13 cellular contexts compared by ENCODE assay signal in the genomic region with DNA sequence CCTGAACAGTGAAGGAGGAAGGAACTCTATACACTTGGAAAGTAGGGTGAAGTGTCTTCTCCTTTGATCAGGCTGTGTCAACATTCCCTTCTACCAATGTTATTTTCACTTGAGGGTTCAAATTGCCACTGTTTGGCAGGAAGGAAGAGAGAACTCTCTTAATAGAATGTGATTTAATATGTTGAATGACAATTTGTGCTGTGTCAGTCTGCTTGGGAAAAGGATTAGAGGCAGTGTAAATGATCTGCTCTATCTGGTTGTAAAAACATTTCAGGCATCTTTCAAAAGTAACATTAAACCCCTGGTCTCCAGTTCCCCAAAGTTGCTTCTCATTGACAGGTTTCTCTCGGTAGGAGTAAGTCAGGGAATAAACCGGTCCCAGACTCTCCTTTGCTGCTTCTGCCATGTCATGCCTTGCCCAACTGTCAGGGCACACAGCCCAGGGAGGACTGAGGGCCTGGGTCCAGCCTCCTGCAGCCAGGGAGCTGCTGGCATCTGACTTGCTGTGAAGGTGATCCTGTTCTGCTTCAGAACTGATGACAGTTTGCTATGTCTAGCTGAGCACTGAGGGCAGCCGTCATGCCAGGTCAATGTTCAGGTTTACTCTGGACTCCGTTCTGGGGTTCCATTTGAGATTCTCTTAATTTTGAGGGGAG.
DNase-seq lines count a peak whose midpoint lies in the region; ATAC-seq, FAIRE-seq and TF ChIP-seq lines count a peak whose summit lies in the region.
"Had no signal": no experiment of that assay in that cellular context is flagged by ENCODE, and none has a peak within 500 bp of the region (broad histone marks: within the 10 kb centered on the region; RNA-seq: fewer than 3 reads in every experiment).

No MANE protein-coding gene starts in this region.

- H3K4me2 ChIP-seq in HepG2 (ENCODE audit: low read depth, low read length): no peak overlapping the region

- TF ChIP-seq POLR2A in right lobe of liver (IDR thresholded peaks at IDR 0.05): no peak
- no peak for TF ChIP-seq POLR2A in HepG2 (IDR thresholded peaks at IDR 0.05; ENCODE audit: insufficient read depth in 1 of 2, low read depth in 2 of 2, low read length in 2 of 2)

- H4K20me1 ChIP-seq in HepG2 (ENCODE audit: insufficient read depth, low read length): no peaks in the 10 kb centered on the region

- FAIRE-seq in HepG2 (lab: Jason Lieb, UNC) (no peak), HTR-8/SVneo (lab: Jason Lieb, UNC) (peak; percentile 4)

- POLR2A ChIA-PET in HepG2 (lab: Yijun Ruan, JAX): no interaction called here

- TF ChIP-seq EP300 in HepG2 (IDR thresholded peaks at IDR 0.05; ENCODE audit: low read depth in 2 of 2, low read length in 2 of 2) (no peak), HepG2 (CRISPR knock-in tag; IDR thresholded peaks at IDR 0.05; ENCODE audit: borderline replicate concordance) (no peak)

- WGBS in right lobe of liver (ENCODE audit: insufficient coverage, low coverage, low lambda C conversion rate, missing lambda C conversion rate): 37% methylated on average over 3 of the region's 4 CpGs
- WGBS in HepG2 (ENCODE audit: low lambda C conversion rate): 81% methylated on average over 3 of the region's 4 CpGs

- CTCF ChIA-PET in HepG2 (lab: Yijun Ruan, JAX; ENCODE audit: low intra/inter-chr PET ratio, low total read pairs): no interaction called here

- no peaks in the 10 kb centered on the region for H3K9me3 ChIP-seq in right lobe of liver
- no peaks in the 10 kb centered on the region for H3K9me3 ChIP-seq in HepG2 (ENCODE audit: low read length)
- no peaks in the 10 kb centered on the region for H3K9me3 ChIP-seq in right atrium auricular region

- H3K27me3 ChIP-seq in right lobe of liver (no peaks in the 10 kb centered on the region), HepG2 (ENCODE audit: control insufficient read depth in 1 of 2, insufficient read depth in 2 of 2, low read length in 2 of 2) (no peaks in the 10 kb centered on the region), right atrium auricular region (no peaks in the 10 kb centered on the region)

- peak; percentile 38 to 87 (median 76) for DNase-seq in right lobe of liver
- DNase-seq in HepG2 (ENCODE audit: low spot score): no peak
- DNase-seq in HTR-8/SVneo (ENCODE audit: insufficient read length, low spot score): no peak
- DNase-seq in right atrium auricular region (ENCODE audit: low spot score): no peak
- DNase-seq in dermis blood vessel endothelial cell: no peak
- no peak for DNase-seq in NOMO-1 treated with dmso at 0.1 percent for 144 hours (lab: John Stamatoyannopoulos, UW; ENCODE audit: unreplicated experiment)
- DNase-seq: 8988T; activated CD8-positive, alpha-beta memory T cell treated with anti-CD3 and anti-CD28 coated beads, Interleukin-2, amount 10 ng/mL, durations not matched to agents 7 days and 5 days; activated naive CD4-positive, alpha-beta T cell treated with anti-CD3 and anti-CD28 coated beads for 36 hours; CD8-positive, alpha-beta memory T cell; GDM1 had no signal

- ATAC-seq in right lobe of liver (peak; percentile 88 to 98 (median 91)), HepG2 (no peak), esophagus mucosa (no peak), HG03175 (IDR thresholded peaks at IDR 0.05; ENCODE audit: unreplicated experiment) (no peak)

- intact Hi-C loops in right lobe of liver (cut with DNase I) (no loop called here), HepG2 (cut with micrococcal nuclease; ENCODE audit: unreplicated experiment) (no loop called here)

- in situ Hi-C loops in HepG2 (cut with HindIII; ENCODE audit: extremely low pct_ligation_motif_present, low pct_unique_long_range_greater_than_20kb): no loop called here

- no peaks in the 10 kb centered on the region for H3K36me3 ChIP-seq in right lobe of liver
- H3K36me3 ChIP-seq in HepG2 (replicated peaks in 1 of 2; ENCODE audit: control insufficient read depth in 1 of 2, insufficient read depth in 2 of 2, low read length in 2 of 2): no peaks in the 10 kb centered on the region
- H3K36me3 ChIP-seq in right atrium auricular region: peaks cover 12% of the 10 kb centered on the region

- BruUV-seq in HepG2 (replicated peaks; lab: Mats Ljungman, UMichigan): no TSS peak

- no peak overlapping the region for H2AFZ ChIP-seq in HepG2 (ENCODE audit: low read length)

- TF ChIP-seq RAD21 in HepG2 (CRISPR knock-in tag; IDR thresholded peaks at IDR 0.05): no peak

- H3K27ac ChIP-seq in right lobe of liver (no peak overlapping the region), HepG2 (ENCODE audit: extremely low read length, insufficient read depth, low read length) (no peak overlapping the region), right atrium auricular region (peak overlapping the region; percentile 64 to 94)

- no peak overlapping the region for H3K4me3 ChIP-seq in right lobe of liver
- no peak overlapping the region for H3K4me3 ChIP-seq in HepG2 (replicated peaks in 1 of 3; ENCODE audit: insufficient read depth in 1 of 3, low read depth in 2 of 3, low read length in 3 of 3)
- H3K4me3 ChIP-seq in right atrium auricular region: no peak overlapping the region

- peaks cover 0 to 9% (median 3%) of the 10 kb centered on the region in 4 donors for H3K4me1 ChIP-seq in right lobe of liver
- no peaks in the 10 kb centered on the region for H3K4me1 ChIP-seq in HepG2 (ENCODE audit: insufficient read depth, low read length)
- H3K4me1 ChIP-seq in right atrium auricular region: peaks cover 0 to 19% of the 10 kb centered on the region in 2 donors

- H3K79me2 ChIP-seq in HepG2 (ENCODE audit: insufficient read depth, low read length): no peaks in the 10 kb centered on the region

- TF ChIP-seq CTCF in right lobe of liver (IDR thresholded peaks at IDR 0.05) (no peak), HepG2 (CRISPR knock-in tag; IDR thresholded peaks at IDR 0.05) (no peak), right atrium auricular region (IDR thresholded peaks at IDR 0.05) (no peak)

- H3K9ac ChIP-seq in HepG2 (ENCODE audit: insufficient read depth, low read depth, low read length): no peak overlapping the region

TF ChIP-seq in HepG2, 621 proteins besides CTCF, POLR2A, EP300 and RAD21:
- no peak for TF ChIP-seq MYNN (CRISPR knock-in tag; IDR thresholded peaks at IDR 0.05; ENCODE audit: low read depth)
- no peak for TF ChIP-seq ZNF839 (CRISPR knock-in tag; IDR thresholded peaks at IDR 0.05; ENCODE audit: borderline replicate concordance)
- TF ChIP-seq HNRNPLL (IDR thresholded peaks at IDR 0.05; ENCODE audit: low read depth, low read length, poor library complexity, severe bottlenecking): no peak
- no peak for TF ChIP-seq ZNF33B (CRISPR knock-in tag; IDR thresholded peaks at IDR 0.05)
- no peak for TF ChIP-seq MXD3 (CRISPR knock-in tag; IDR thresholded peaks at IDR 0.05)
- TF ChIP-seq ZNF737 (CRISPR knock-in tag; IDR thresholded peaks at IDR 0.05; ENCODE audit: borderline replicate concordance): no peak
- TF ChIP-seq, protein P1, sequence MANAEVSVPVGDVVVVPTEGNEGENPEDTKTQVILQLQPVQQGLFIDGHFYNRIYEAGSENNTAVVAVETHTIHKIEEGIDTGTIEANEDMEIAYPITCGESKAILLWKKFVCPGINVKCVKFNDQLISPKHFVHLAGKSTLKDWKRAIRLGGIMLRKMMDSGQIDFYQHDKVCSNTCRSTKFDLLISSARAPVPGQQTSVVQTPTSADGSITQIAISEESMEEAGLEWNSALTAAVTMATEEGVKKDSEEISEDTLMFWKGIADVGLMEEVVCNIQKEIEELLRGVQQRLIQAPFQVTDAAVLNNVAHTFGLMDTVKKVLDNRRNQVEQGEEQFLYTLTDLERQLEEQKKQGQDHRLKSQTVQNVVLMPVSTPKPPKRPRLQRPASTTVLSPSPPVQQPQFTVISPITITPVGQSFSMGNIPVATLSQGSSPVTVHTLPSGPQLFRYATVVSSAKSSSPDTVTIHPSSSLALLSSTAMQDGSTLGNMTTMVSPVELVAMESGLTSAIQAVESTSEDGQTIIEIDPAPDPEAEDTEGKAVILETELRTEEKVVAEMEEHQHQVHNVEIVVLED (CRISPR knock-in tag; IDR thresholded peaks at IDR 0.05; ENCODE audit: borderline replicate concordance): no peak
- TF ChIP-seq TCF7 (IDR thresholded peaks at IDR 0.05; ENCODE audit: low read depth): no peak
- TF ChIP-seq TAF15 (IDR thresholded peaks at IDR 0.05; ENCODE audit: low read depth, low read length, poor library complexity, severe bottlenecking): no peak
- TF ChIP-seq ZNF605 (CRISPR knock-in tag; IDR thresholded peaks at IDR 0.05): no peak
- TF ChIP-seq ATF2 (CRISPR knock-in tag; IDR thresholded peaks at IDR 0.05): no peak
- no peak for TF ChIP-seq RFXAP (CRISPR knock-in tag; IDR thresholded peaks at IDR 0.05; ENCODE audit: borderline replicate concordance)
- no peak for TF ChIP-seq ZNF672 (CRISPR knock-in tag; IDR thresholded peaks at IDR 0.05)
- TF ChIP-seq NFKB2 (CRISPR knock-in tag; IDR thresholded peaks at IDR 0.05; ENCODE audit: borderline replicate concordance): no peak
TF ChIP-seq in HepG2: peak in this region for 0.

Comparison
In these comparisons a context has a peak if more than half of its experiments do, and no peak if none do; other contexts are left out.
1. ATAC-seq: peak in right lobe of liver (4 of 4); none in HepG2 (single experiment), esophagus mucosa (single experiment) and HG03175 (single experiment).
2. DNase-seq: peak in right lobe of liver (3 of 3); none in HepG2 (single experiment), HTR-8/SVneo (single experiment), right atrium auricular region (single experiment), dermis blood vessel endothelial cell (single experiment) and NOMO-1 treated with dmso at 0.1 percent for 144 hours (single experiment).
3. H3K27ac ChIP-seq: peak in right atrium auricular region (2 of 2); none in right lobe of liver (0 of 3) and HepG2 (single experiment).